In the genomic region with DNA sequence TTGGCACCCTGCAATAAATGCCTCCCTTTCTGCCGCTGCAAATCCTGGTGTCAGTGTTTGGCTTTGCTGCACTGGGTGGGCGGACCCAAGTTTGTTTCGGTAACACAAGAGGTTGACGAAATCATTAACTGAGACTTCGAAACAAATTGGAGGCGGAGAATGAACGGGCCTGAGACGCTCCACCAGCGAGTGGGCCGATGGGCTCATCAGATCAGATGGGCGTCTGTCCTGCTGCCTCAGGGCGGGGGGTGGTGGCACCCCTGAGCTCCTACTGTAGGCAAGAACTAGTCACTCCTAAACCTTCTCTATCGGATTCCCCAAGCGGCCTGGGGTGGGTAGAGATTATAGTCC, we compare ENCODE assay signal across 1 cellular context.
TF ChIP-seq lines count a peak whose summit lies in the region.

No MANE protein-coding gene starts in this region.

TF ChIP-seq in GM23338, 12 proteins besides CTCF, POLR2A, EP300 and RAD21:
- TF ChIP-seq, protein P1, sequence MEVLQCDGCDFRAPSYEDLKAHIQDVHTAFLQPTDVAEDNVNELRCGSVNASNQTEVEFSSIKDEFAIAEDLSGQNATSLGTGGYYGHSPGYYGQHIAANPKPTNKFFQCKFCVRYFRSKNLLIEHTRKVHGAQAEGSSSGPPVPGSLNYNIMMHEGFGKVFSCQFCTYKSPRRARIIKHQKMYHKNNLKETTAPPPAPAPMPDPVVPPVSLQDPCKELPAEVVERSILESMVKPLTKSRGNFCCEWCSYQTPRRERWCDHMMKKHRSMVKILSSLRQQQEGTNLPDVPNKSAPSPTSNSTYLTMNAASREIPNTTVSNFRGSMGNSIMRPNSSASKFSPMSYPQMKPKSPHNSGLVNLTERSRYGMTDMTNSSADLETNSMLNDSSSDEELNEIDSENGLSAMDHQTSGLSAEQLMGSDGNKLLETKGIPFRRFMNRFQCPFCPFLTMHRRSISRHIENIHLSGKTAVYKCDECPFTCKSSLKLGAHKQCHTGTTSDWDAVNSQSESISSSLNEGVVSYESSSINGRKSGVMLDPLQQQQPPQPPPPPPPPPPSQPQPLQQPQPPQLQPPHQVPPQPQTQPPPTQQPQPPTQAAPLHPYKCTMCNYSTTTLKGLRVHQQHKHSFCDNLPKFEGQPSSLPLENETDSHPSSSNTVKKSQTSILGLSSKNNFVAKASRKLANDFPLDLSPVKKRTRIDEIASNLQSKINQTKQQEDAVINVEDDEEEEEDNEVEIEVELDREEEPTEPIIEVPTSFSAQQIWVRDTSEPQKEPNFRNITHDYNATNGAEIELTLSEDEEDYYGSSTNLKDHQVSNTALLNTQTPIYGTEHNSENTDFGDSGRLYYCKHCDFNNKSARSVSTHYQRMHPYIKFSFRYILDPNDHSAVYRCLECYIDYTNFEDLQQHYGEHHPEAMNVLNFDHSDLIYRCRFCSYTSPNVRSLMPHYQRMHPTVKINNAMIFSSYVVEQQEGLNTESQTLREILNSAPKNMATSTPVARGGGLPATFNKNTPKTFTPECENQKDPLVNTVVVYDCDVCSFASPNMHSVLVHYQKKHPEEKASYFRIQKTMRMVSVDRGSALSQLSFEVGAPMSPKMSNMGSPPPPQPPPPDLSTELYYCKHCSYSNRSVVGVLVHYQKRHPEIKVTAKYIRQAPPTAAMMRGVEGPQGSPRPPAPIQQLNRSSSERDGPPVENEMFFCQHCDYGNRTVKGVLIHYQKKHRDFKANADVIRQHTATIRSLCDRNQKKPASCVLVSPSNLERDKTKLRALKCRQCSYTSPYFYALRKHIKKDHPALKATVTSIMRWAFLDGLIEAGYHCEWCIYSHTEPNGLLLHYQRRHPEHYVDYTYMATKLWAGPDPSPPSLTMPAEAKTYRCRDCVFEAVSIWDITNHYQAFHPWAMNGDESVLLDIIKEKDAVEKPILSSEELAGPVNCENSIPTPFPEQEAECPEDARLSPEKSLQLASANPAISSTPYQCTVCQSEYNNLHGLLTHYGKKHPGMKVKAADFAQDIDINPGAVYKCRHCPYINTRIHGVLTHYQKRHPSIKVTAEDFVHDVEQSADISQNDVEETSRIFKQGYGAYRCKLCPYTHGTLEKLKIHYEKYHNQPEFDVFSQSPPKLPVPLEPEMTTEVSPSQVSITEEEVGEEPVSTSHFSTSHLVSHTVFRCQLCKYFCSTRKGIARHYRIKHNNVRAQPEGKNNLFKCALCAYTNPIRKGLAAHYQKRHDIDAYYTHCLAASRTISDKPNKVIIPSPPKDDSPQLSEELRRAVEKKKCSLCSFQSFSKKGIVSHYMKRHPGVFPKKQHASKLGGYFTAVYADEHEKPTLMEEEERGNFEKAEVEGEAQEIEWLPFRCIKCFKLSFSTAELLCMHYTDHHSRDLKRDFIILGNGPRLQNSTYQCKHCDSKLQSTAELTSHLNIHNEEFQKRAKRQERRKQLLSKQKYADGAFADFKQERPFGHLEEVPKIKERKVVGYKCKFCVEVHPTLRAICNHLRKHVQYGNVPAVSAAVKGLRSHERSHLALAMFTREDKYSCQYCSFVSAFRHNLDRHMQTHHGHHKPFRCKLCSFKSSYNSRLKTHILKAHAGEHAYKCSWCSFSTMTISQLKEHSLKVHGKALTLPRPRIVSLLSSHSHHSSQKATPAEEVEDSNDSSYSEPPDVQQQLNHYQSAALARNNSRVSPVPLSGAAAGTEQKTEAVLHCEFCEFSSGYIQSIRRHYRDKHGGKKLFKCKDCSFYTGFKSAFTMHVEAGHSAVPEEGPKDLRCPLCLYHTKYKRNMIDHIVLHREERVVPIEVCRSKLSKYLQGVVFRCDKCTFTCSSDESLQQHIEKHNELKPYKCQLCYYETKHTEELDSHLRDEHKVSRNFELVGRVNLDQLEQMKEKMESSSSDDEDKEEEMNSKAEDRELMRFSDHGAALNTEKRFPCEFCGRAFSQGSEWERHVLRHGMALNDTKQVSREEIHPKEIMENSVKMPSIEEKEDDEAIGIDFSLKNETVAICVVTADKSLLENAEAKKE (CRISPR knock-in tag; IDR thresholded peaks at IDR 0.05): no peak
- TF ChIP-seq ZNF331 (CRISPR knock-in tag; IDR thresholded peaks at IDR 0.05; ENCODE audit: low read depth): no peak
- TF ChIP-seq, protein P2, sequence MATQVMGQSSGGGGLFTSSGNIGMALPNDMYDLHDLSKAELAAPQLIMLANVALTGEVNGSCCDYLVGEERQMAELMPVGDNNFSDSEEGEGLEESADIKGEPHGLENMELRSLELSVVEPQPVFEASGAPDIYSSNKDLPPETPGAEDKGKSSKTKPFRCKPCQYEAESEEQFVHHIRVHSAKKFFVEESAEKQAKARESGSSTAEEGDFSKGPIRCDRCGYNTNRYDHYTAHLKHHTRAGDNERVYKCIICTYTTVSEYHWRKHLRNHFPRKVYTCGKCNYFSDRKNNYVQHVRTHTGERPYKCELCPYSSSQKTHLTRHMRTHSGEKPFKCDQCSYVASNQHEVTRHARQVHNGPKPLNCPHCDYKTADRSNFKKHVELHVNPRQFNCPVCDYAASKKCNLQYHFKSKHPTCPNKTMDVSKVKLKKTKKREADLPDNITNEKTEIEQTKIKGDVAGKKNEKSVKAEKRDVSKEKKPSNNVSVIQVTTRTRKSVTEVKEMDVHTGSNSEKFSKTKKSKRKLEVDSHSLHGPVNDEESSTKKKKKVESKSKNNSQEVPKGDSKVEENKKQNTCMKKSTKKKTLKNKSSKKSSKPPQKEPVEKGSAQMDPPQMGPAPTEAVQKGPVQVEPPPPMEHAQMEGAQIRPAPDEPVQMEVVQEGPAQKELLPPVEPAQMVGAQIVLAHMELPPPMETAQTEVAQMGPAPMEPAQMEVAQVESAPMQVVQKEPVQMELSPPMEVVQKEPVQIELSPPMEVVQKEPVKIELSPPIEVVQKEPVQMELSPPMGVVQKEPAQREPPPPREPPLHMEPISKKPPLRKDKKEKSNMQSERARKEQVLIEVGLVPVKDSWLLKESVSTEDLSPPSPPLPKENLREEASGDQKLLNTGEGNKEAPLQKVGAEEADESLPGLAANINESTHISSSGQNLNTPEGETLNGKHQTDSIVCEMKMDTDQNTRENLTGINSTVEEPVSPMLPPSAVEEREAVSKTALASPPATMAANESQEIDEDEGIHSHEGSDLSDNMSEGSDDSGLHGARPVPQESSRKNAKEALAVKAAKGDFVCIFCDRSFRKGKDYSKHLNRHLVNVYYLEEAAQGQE (IDR thresholded peaks at IDR 0.05; ENCODE audit: unreplicated experiment): no peak
- no peak for TF ChIP-seq EZH2phosphoT487 (IDR thresholded peaks at IDR 0.05; ENCODE audit: unreplicated experiment)
- no peak for TF ChIP-seq ZNF114 (CRISPR knock-in tag; IDR thresholded peaks at IDR 0.05)
- no peak for TF ChIP-seq EZH2 (IDR thresholded peaks at IDR 0.05; ENCODE audit: low read depth, unreplicated experiment)
